Comparison of ENCODE assay signal across 26 cellular contexts in genomic region chr3:16923112-16923511, GRCh38.
"Had no signal": no experiment of that assay in that cellular context is flagged by ENCODE, and none has a peak within 500 bp of the region (broad histone marks: within the 10 kb centered on the region; RNA-seq: fewer than 3 reads in every experiment).

No MANE protein-coding gene starts in this region.

- H3K36me3 ChIP-seq: brain microvascular endothelial cell, esophagus muscularis mucosa, lower lobe of right lung, spleen, thoracic aorta, vagina had no signal

- H3K27ac ChIP-seq: brain microvascular endothelial cell, esophagus muscularis mucosa, hepatocyte, lower lobe of right lung, spleen, thoracic aorta, vagina had no signal

- H3K9me3 ChIP-seq: lower lobe of right lung, thoracic aorta, vagina had no signal

- DNase-seq: activated CD4-positive, alpha-beta T cell treated with anti-CD3 and anti-CD28 coated beads, Interleukin-2, amount 50 U/mL, for 4 hours; activated CD8-positive, alpha-beta memory T cell treated with anti-CD3 and anti-CD28 coated beads, Interleukin-2, amount 50 U/mL, for 48 hours; activated effector memory CD4-positive, alpha-beta T cell treated with Interleukin-2 at 50 U/mL for 16 hours; activated naive CD4-positive, alpha-beta T cell treated with anti-CD3 and anti-CD28 coated beads for 36 hours; activated T-cell treated with anti-CD3 and anti-CD28 coated beads, Interleukin-2, amount 50 U/mL, for 48 hours; aorta; brain microvascular endothelial cell; caudate nucleus; dermis blood vessel endothelial cell; effector memory CD4-positive, alpha-beta T cell; glutamatergic neuron; islet precursor cell; left cardiac atrium; lower lobe of right lung; naive thymus-derived CD4-positive, alpha-beta T cell; retina; spleen; stimulated activated CD4-positive, alpha-beta T cell treated with anti-CD3 and anti-CD28 coated beads, Interleukin-4, amount 100 ng/mL, for 1 hour; stimulated activated naive CD4-positive, alpha-beta T cell treated with Interleukin-2 at 50 U/mL for 16 hours; T-helper 9 cell had no signal

- H3K4me1 ChIP-seq: lower lobe of right lung, vagina had no signal

- H3K4me3 ChIP-seq: esophagus muscularis mucosa, hepatocyte, lower lobe of right lung, spleen, thoracic aorta, vagina had no signal

- H3K27me3 ChIP-seq: brain microvascular endothelial cell, esophagus muscularis mucosa, hepatocyte, spleen, vagina had no signal

- H3K4me2 ChIP-seq: hepatocyte had no signal

- H2AFZ ChIP-seq: hepatocyte had no signal

- H3K36me3 Mint-ChIP-seq: type B pancreatic cell had no signal

- H3K27ac Mint-ChIP-seq: activated naive CD4-positive, alpha-beta T cell treated with anti-CD3 and anti-CD28 coated beads for 36 hours; progenitor cell of endocrine pancreas; type B pancreatic cell had no signal

- H3K4me3 Mint-ChIP-seq: activated naive CD4-positive, alpha-beta T cell treated with anti-CD3 and anti-CD28 coated beads for 36 hours; type B pancreatic cell had no signal

- H3K27me3 Mint-ChIP-seq: naive thymus-derived CD4-positive, alpha-beta T cell; progenitor cell of endocrine pancreas had no signal
